ENCODE assay signal across 11 cellular contexts in the genomic region with DNA sequence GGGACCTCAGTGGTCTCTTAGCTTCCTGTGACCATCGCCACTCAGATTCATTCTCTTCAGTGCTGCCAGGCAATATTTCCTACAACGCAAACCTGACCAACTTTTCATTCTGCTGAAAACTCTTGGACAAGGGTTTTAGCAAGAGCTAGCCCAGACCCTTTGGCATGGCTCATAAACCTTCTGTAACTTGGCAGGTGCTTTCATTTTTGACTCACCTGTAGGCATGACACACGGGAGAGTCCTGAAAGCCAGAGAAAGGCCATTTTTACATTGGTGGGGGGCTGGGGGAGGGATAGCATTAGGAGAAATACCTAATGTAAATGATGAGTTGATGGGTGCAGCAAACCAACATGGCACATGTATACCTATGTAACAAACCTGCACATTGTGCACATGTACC. TPM values are rescaled to one million over a fixed set of nuclear protein-coding genes. Genes with fewer than 3 reads are reported as not detected.
DNase-seq lines count a peak whose midpoint lies in the region; ATAC-seq and TF ChIP-seq lines count a peak whose summit lies in the region.
"Not testable (repeated sequence)": the region's sequence is repeated elsewhere in the genome, so short reads cannot be mapped to it uniquely, and the experiment has no call there.
"Had no signal": no experiment of that assay in that cellular context is flagged by ENCODE, and none has a peak within 500 bp of the region (broad histone marks: within the 10 kb centered on the region; RNA-seq: fewer than 3 reads in every experiment).

No MANE protein-coding gene starts in this region.

- RAD21 ChIA-PET in HCT116 (lab: Charles Lee; ENCODE audit: low non-redundant PET in 1 of 2, low total read pairs in 2 of 2, uncharacterized antibody in 2 of 2, unreplicated experiment in 2 of 2), result not testable (repeated sequence)

- H3K9me3 ChIP-seq in HCT116 (ENCODE audit: control insufficient read depth in 1 of 2, insufficient read depth in 1 of 2, low read depth in 1 of 2, low read length in 2 of 2); MM.1S (replicated peaks; ENCODE audit: insufficient read depth, low read length); RWPE2 (ENCODE audit: severe bottlenecking); mammary epithelial cell (replicated peaks; ENCODE audit: insufficient read depth, low read length): not testable (repeated sequence)

- TF ChIP-seq CTCF in HCT116 (IDR thresholded peaks at IDR 0.05 in 2 of 3, conservative IDR thresholded peaks at IDR 0.05 in 1 of 3; ENCODE audit: borderline replicate concordance in 1 of 3, insufficient read depth in 1 of 3, low read depth in 2 of 3, low read length in 2 of 3); MM.1S (IDR thresholded peaks at IDR 0.05; ENCODE audit: low read length); RWPE2 (IDR thresholded peaks at IDR 0.05; ENCODE audit: poor library complexity, severe bottlenecking); mammary epithelial cell (conservative IDR thresholded peaks at IDR 0.05 in 1 of 2, IDR thresholded peaks at IDR 0.05 in 1 of 2; ENCODE audit: extremely low read depth in 1 of 2, insufficient read depth in 1 of 2, low read depth in 1 of 2, low read length in 2 of 2): not testable (repeated sequence)

- intact Hi-C loops in HCT116 (cut with micrococcal nuclease) (loop anchor here (5.0 kb wide), 1 partner anchor 579 kb away; no protein-coding TSS in a partner anchor), mammary epithelial cell (cut with micrococcal nuclease) (loop anchor here (2.0 kb wide), 1 partner anchor 29 kb away; no protein-coding TSS in a partner anchor)

- not testable (repeated sequence) for ATAC-seq in HCT116
- ATAC-seq in RWPE2 (ENCODE audit: low read depth), result peak; percentile 33; the same call in 2 of the 3 replicates

- in situ Hi-C loops in mammary epithelial cell (cut with MboI; ENCODE audit: low sequenced_read_pairs in 2 of 2), result not testable (repeated sequence)

- H3K36me3 ChIP-seq in HCT116 (ENCODE audit: control insufficient read depth in 1 of 2, insufficient read depth in 2 of 2, low read length in 2 of 2); MM.1S (replicated peaks; ENCODE audit: insufficient read depth, low read length); RWPE2 (ENCODE audit: low read depth); mammary epithelial cell (ENCODE audit: insufficient read depth, low read length): not testable (repeated sequence)

- not testable (repeated sequence) for TF ChIP-seq RAD21 in HCT116 (IDR thresholded peaks at IDR 0.05; ENCODE audit: low read depth)

- H3K4me1 ChIP-seq in HCT116 (ENCODE audit: control insufficient read depth in 1 of 2, insufficient read depth in 2 of 2, low read length in 2 of 2), result peaks cover 20 to 32% of the 10 kb centered on the region in 2 experiments
- peaks cover 22% of the 10 kb centered on the region for H3K4me1 ChIP-seq in MM.1S (ENCODE audit: low read length)
- H3K4me1 ChIP-seq in RWPE2 (ENCODE audit: insufficient read depth, poor library complexity, severe bottlenecking), result peaks cover 16% of the 10 kb centered on the region
- H3K4me1 ChIP-seq in mammary epithelial cell (ENCODE audit: insufficient read depth, low read length), result peaks cover 18% of the 10 kb centered on the region

- H3K4me2 ChIP-seq in HCT116 (ENCODE audit: low read length) (peak overlapping the region; percentile 40), MM.1S (ENCODE audit: low read depth, low read length) (peak overlapping the region; percentile 63; the same call in 1 of the 2 replicates)
- not testable (repeated sequence) for H3K4me2 ChIP-seq in mammary epithelial cell (ENCODE audit: insufficient read depth, low read depth, low read length)

- 96% methylated on average over 3 of the region's 3 CpGs for WGBS in mammary epithelial cell (ENCODE audit: low coverage, missing lambda C conversion rate)

- dilution Hi-C loops in mammary epithelial cell (cut with HindIII; ENCODE audit: low sequenced_read_pairs), result not testable (repeated sequence)

- H3K27ac ChIP-seq in HCT116 (ENCODE audit: low read depth, low read length); MM.1S (ENCODE audit: low read length); RWPE2 (ENCODE audit: poor library complexity, severe bottlenecking); mammary epithelial cell (ENCODE audit: insufficient read depth, low read depth, low read length): not testable (repeated sequence)

- not testable (repeated sequence) for TF ChIP-seq POLR2A in HCT116 (IDR thresholded peaks at IDR 0.05; ENCODE audit: borderline replicate concordance, extremely low read depth, insufficient read depth, insufficient read length)

- not testable (repeated sequence) for H3K4me3 ChIP-seq in HCT116 (replicated peaks in 1 of 2; ENCODE audit: low read depth in 1 of 2, low read length in 2 of 2); MM.1S (ENCODE audit: low read length); RWPE2 (ENCODE audit: severe bottlenecking); mammary epithelial cell (replicated peaks in 1 of 3; ENCODE audit: insufficient read depth in 1 of 3, low read depth in 2 of 3, low read length in 3 of 3)

- H3K27me3 ChIP-seq in HCT116 (ENCODE audit: insufficient read depth, low read length); MM.1S (replicated peaks; ENCODE audit: insufficient read depth, low read length); RWPE2 (ENCODE audit: insufficient read depth, poor library complexity, severe bottlenecking); mammary epithelial cell (ENCODE audit: insufficient read depth, low read length): not testable (repeated sequence)

- not testable (repeated sequence) for DNase-seq in HCT116 (ENCODE audit: low read depth, low spot score); RWPE2 (ENCODE audit: low spot score)
- DNase-seq in MM.1S (peak; percentile 44), RPMI8226 (peak; percentile 12), mammary epithelial cell (peak; percentile 24), left kidney (ENCODE audit: low read depth, low spot score) (peak; percentile 14)

- not testable (repeated sequence) for H3K9me2 ChIP-seq in HCT116 (ENCODE audit: insufficient read depth); MM.1S (replicated peaks; ENCODE audit: insufficient read depth, low read length)

- POLR2A ChIA-PET in HCT116 (lab: Charles Lee), result not testable (repeated sequence)

- not testable (repeated sequence) for H3K79me2 ChIP-seq in HCT116 (ENCODE audit: insufficient read depth, low read length); MM.1S (ENCODE audit: low read length); mammary epithelial cell (ENCODE audit: insufficient read depth, low read length)

- CTCF ChIA-PET in HCT116 (lab: Charles Lee), result interaction anchor here (1.9 kb wide), 1 partner anchor 579 kb away, joined by 6 read pairs; no protein-coding TSS in a partner anchor
- CTCF ChIA-PET in mammary epithelial cell (lab: Charles Lee; ENCODE audit: low non-redundant PET), result not testable (repeated sequence)

- H4K20me1 ChIP-seq in HCT116 (ENCODE audit: insufficient read depth); MM.1S (ENCODE audit: insufficient read depth, low read length); mammary epithelial cell (ENCODE audit: insufficient read depth, low read length): not testable (repeated sequence)

- not testable (repeated sequence) for BruUV-seq in HCT116 (replicated peaks; lab: Mats Ljungman, UMichigan); mammary epithelial cell (replicated peaks; lab: Mats Ljungman, UMichigan)

- H3F3A ChIP-seq in MM.1S (ENCODE audit: insufficient read depth, low read length), result peaks cover 14% of the 10 kb centered on the region; the same call in 1 of the 2 replicates

- not testable (repeated sequence) for H2AFZ ChIP-seq in HCT116 (ENCODE audit: low read depth, low read length, poor library complexity, severe bottlenecking); MM.1S (ENCODE audit: low read length); mammary epithelial cell (ENCODE audit: low read depth, low read length)

- H3K9ac ChIP-seq in HCT116 (ENCODE audit: low read length); MM.1S (ENCODE audit: low read length); mammary epithelial cell (ENCODE audit: insufficient read depth, low read length): not testable (repeated sequence)

RNA-seq across cellular contexts. Expression of gene NRN1, which starts 38.7 kb away (rescaled TPM):
- total RNA-seq in HCT116 (2021; ENCODE audit: unreplicated experiment) (not detected), mammary epithelial cell (1 to 10 TPM in 1 of 2 donors, under 1 TPM in 1; 0.17 to 4.2 TPM)
- 0.09 and 0.20 TPM in 2 replicates for polyA plus RNA-seq in HCT116 (2012)
- polyA plus RNA-seq in mammary epithelial cell, result not detected
- polyA minus RNA-seq in mammary epithelial cell, result not detected
- total RNA-seq: CD4-positive, CD25-positive, alpha-beta regulatory T cell; G401 had no signal
- polyA plus RNA-seq: AG04450; CD14-positive monocyte; CD4-positive, alpha-beta memory T cell had no signal
